ENCODE assay signal across 8 cellular contexts in genomic region chr7:74084722-74085578, GRCh38. TPM values are rescaled to one million over a fixed set of nuclear protein-coding genes. Genes with fewer than 3 reads are reported as not detected.
A peak's percentile ranks its signal among the peaks of the same experiment; 100 is the strongest.
DNase-seq lines count a peak whose midpoint lies in the region; ATAC-seq and TF ChIP-seq lines count a peak whose summit lies in the region.

No MANE protein-coding gene starts in this region.

- no peaks in the 10 kb centered on the region for H3K9me3 ChIP-seq in skeletal muscle satellite cell (replicated peaks; ENCODE audit: low read length)

- H3K36me3 ChIP-seq in GM23338 (ENCODE audit: insufficient read depth), result peaks cover 3% of the 10 kb centered on the region; the same call in 1 of the 2 replicates
- peaks cover 23% of the 10 kb centered on the region for H3K36me3 ChIP-seq in skeletal muscle satellite cell (ENCODE audit: insufficient read depth, low read length)

- no peaks in the 10 kb centered on the region for H3K9me2 ChIP-seq in GM23338 (ENCODE audit: insufficient read depth)

- peaks cover 8% of the 10 kb centered on the region for H3K4me1 Mint-ChIP-seq in GM23338
- H3K4me1 Mint-ChIP-seq in T-cell, result peaks cover 11 to 20% (median 12%) of the 10 kb centered on the region in 3 donors

- peaks cover 13% of the 10 kb centered on the region; the same call in 1 of the 2 replicates for H3K4me1 ChIP-seq in GM23338 (ENCODE audit: insufficient read depth)
- no peaks in the 10 kb centered on the region for H3K4me1 ChIP-seq in foreskin keratinocyte
- H3K4me1 ChIP-seq in skeletal muscle satellite cell (ENCODE audit: control insufficient read depth, insufficient read depth, low read length), result peaks cover 20% of the 10 kb centered on the region

- H3K4me3 Mint-ChIP-seq in GM23338, result peak overlapping the region; percentile 81
- H3K4me3 Mint-ChIP-seq in T-cell, result peak overlapping the region; percentile 79 to 83 (median 82)

- H3K27me3 ChIP-seq in GM23338 (ENCODE audit: insufficient read depth), result no peaks in the 10 kb centered on the region
- no peaks in the 10 kb centered on the region for H3K27me3 ChIP-seq in foreskin keratinocyte
- H3K27me3 ChIP-seq in skeletal muscle satellite cell (ENCODE audit: control insufficient read depth, insufficient read depth, low read length), result no peaks in the 10 kb centered on the region

- peak overlapping the region; percentile 94 for H3K4me2 ChIP-seq in GM23338
- H3K4me2 ChIP-seq in skeletal muscle satellite cell (ENCODE audit: low read length), result peak overlapping the region; percentile 99

- POLR2A ChIA-PET in T-cell (lab: Charles Lee), result no interaction called here

- H3K79me2 ChIP-seq in GM23338 (replicated peaks; ENCODE audit: insufficient read depth), result peaks cover 12% of the 10 kb centered on the region

- ATAC-seq in GM23338, result peak; percentile 9
- no peak for ATAC-seq in T-cell (replicated peaks in 1 of 4)
- ATAC-seq in foreskin keratinocyte, result no peak
- no peak for ATAC-seq in GM18868 (IDR thresholded peaks at IDR 0.05; ENCODE audit: unreplicated experiment)

- no peak for TF ChIP-seq CTCF in GM23338 (conservative IDR thresholded peaks at IDR 0.05; ENCODE audit: low read depth in 2 of 2)
- TF ChIP-seq CTCF in foreskin keratinocyte (conservative IDR thresholded peaks at IDR 0.05), result no peak
- TF ChIP-seq CTCF in GM20000 (IDR thresholded peaks at IDR 0.05; ENCODE audit: extremely low read depth, missing control alignments), result no peak

- H3K9me3 Mint-ChIP-seq in GM23338, result no peaks in the 10 kb centered on the region
- H3K9me3 Mint-ChIP-seq in T-cell, result no peaks in the 10 kb centered on the region

- H3K27me3 Mint-ChIP-seq in GM23338 (ENCODE audit: insufficient read depth, low read depth, poor library complexity) (peaks cover 5% of the 10 kb centered on the region), T-cell (no peaks in the 10 kb centered on the region)

- no peak overlapping the region for H3K27ac ChIP-seq in GM23338 (ENCODE audit: low read depth)
- H3K27ac ChIP-seq in foreskin keratinocyte, result peak overlapping the region; percentile 18

- H2AFZ ChIP-seq in GM23338, result no peak overlapping the region

- DNase-seq in GM23338 (ENCODE audit: low spot score) (no peak), T-cell (no peak), foreskin keratinocyte (no peak), GM20000 (ENCODE audit: low spot score) (no peak), iPS-NIHi7 (ENCODE audit: extremely low spot score) (no peak)
- no peak for DNase-seq in NK-92 treated with Interleukin-12 subunit alpha and Interleukin-12 subunit beta, amount 100 ng/mL, for 24 hours (lab: John Stamatoyannopoulos, UW)

- CTCF ChIA-PET in T-cell (lab: Charles Lee), result no interaction called here

- H3K27ac Mint-ChIP-seq in GM23338 (peak overlapping the region; percentile 65; the same call in 1 of the 2 replicates), T-cell (peak overlapping the region in 1 of 2 donors; percentile 64)

- peak overlapping the region; percentile 93 for H3K9ac ChIP-seq in skeletal muscle satellite cell (ENCODE audit: low read depth, low read length)

- H4K20me1 ChIP-seq in GM23338 (replicated peaks; ENCODE audit: insufficient read depth), result peaks cover 4% of the 10 kb centered on the region; the same call in 1 of the 2 replicates

- H3K36me3 Mint-ChIP-seq in GM23338 (ENCODE audit: low read depth), result peaks cover 39% of the 10 kb centered on the region
- peaks cover 4% of the 10 kb centered on the region for H3K36me3 Mint-ChIP-seq in T-cell

- H3K4me3 ChIP-seq in GM23338, result peak overlapping the region; percentile 83
- H3K4me3 ChIP-seq in skeletal muscle satellite cell (ENCODE audit: low read length), result peak overlapping the region; percentile 88

- 0 out of 2 replicates have a peak, but pooled peaks cover 7% of the 10 kb centered on the region for H3F3A ChIP-seq in GM23338 (replicated peaks; ENCODE audit: low read depth)

TF ChIP-seq in GM23338, 12 proteins besides CTCF, POLR2A, EP300 and RAD21:
- TF ChIP-seq NANOG (IDR thresholded peaks at IDR 0.05; ENCODE audit: borderline replicate concordance), result no peak
- no peak for TF ChIP-seq EZH2phosphoT487 (IDR thresholded peaks at IDR 0.05; ENCODE audit: unreplicated experiment)
- no peak for TF ChIP-seq ETS1 (IDR thresholded peaks at IDR 0.05)
- no peak for TF ChIP-seq ZNF331 (CRISPR knock-in tag; IDR thresholded peaks at IDR 0.05; ENCODE audit: low read depth)
- no peak for TF ChIP-seq ZNF462 (CRISPR knock-in tag; IDR thresholded peaks at IDR 0.05)
- no peak for TF ChIP-seq EZH2 (IDR thresholded peaks at IDR 0.05; ENCODE audit: low read depth, unreplicated experiment)

RNA-seq across cellular contexts. Expression of gene LIMK1, which starts 1.3 kb away (rescaled TPM):
- 77.9 and 96.5 TPM in 2 replicates for total RNA-seq in GM23338 (2014; rRNA removed; shearing (Covaris generic))
- polyA plus RNA-seq in GM23338 (2016; fragmentation: Nextera tagmentation; extraction: Ambion mirVana), result 13.0 and 17.3 TPM in 2 replicates
- 10 to 100 TPM; 13.5 to 24.9 (median 18.4) TPM for total RNA-seq in T-cell
- 23.8 and 26.3 TPM in 2 replicates for total RNA-seq in foreskin keratinocyte
- 17.8 and 18.1 TPM in 2 replicates for polyA plus RNA-seq in foreskin keratinocyte
- 51.3 and 54.0 TPM in 2 replicates for total RNA-seq in skeletal muscle satellite cell (2012; rRNA removed)

RNA-seq across cellular contexts. Expression of gene ELN, which starts 57.0 kb away (rescaled TPM):
- total RNA-seq in GM23338 (2014; rRNA removed; shearing (Covaris generic)), result 4.0 and 5.6 TPM in 2 replicates
- polyA plus RNA-seq in GM23338 (2016; fragmentation: Nextera tagmentation; extraction: Ambion mirVana), result 1.1 TPM in 2 replicates
- total RNA-seq in T-cell, result under 1 TPM in 3 of 5 donors, not detected in 2; 0.22 to 0.56 (median 0.44) TPM
- not detected in 2 replicates for total RNA-seq in foreskin keratinocyte
- polyA plus RNA-seq in foreskin keratinocyte, result not detected in 2 replicates
- total RNA-seq in skeletal muscle satellite cell (2012; rRNA removed), result 4.6 and 58.8 TPM in 2 replicates
